In genomic region chr17:2059125-2059836, GRCh38 we compare ENCODE assay signal across 10 cellular contexts. TPM values are rescaled to one million over a fixed set of nuclear protein-coding genes. Genes with fewer than 3 reads are reported as not detected.
DNase-seq lines count a peak whose midpoint lies in the region; ATAC-seq and TF ChIP-seq lines count a peak whose summit lies in the region.
"Had no signal": no experiment of that assay in that cellular context is flagged by ENCODE, and none has a peak within 500 bp of the region (broad histone marks: within the 10 kb centered on the region; RNA-seq: fewer than 3 reads in every experiment).

No MANE protein-coding gene starts in this region.

- CTCF ChIA-PET in activated naive CD4-positive, alpha-beta T cell treated with anti-CD3 and anti-CD28 coated beads, Interleukin-2, amount 10 ng/mL, durations not matched to agents 7 days and 5 days (lab: Charles Lee): interaction anchor here (0.6 to 7.5 kb wide), 16 partner anchors 8 to 357 kb away, joined by 3 to 147 read pairs (median 5); no protein-coding TSS in a partner anchor

- H3K4me3 Mint-ChIP-seq in activated naive CD4-positive, alpha-beta T cell treated with anti-CD3 and anti-CD28 coated beads, Interleukin-2, amount 10 ng/mL, durations not matched to agents 7 days and 5 days: peak overlapping the region; percentile 64
- H3K4me3 Mint-ChIP-seq in activated naive CD8-positive, alpha-beta T cell treated with anti-CD3 and anti-CD28 coated beads for 36 hours: peak overlapping the region; percentile 57

- peaks cover 17% of the 10 kb centered on the region for H3K27me3 ChIP-seq in lower lobe of right lung (ENCODE audit: low read depth)
- H3K27me3 ChIP-seq in transverse colon: peaks cover 40% of the 10 kb centered on the region

- TF ChIP-seq CTCF in lower lobe of right lung (IDR thresholded peaks at IDR 0.05): no peak
- no peak for TF ChIP-seq CTCF in transverse colon (IDR thresholded peaks at IDR 0.05)

- TF ChIP-seq POLR2A in transverse colon (IDR thresholded peaks at IDR 0.05): no peak

- in situ Hi-C loops in transverse colon (cut with MboI; ENCODE audit: low pct_ligation_motif_present in 1 of 4, low pct_unique_long_range_greater_than_20kb in 1 of 4, low sequenced_read_pairs in 3 of 4): loop anchor here in 1 of 4 donors (25.0 kb wide), 1 partner anchor 103 kb away; no protein-coding TSS in a partner anchor

- peaks cover 38% of the 10 kb centered on the region for H3K4me1 Mint-ChIP-seq in activated naive CD4-positive, alpha-beta T cell treated with anti-CD3 and anti-CD28 coated beads, Interleukin-2, amount 10 ng/mL, durations not matched to agents 7 days and 5 days
- peaks cover 16% of the 10 kb centered on the region for H3K4me1 Mint-ChIP-seq in activated naive CD8-positive, alpha-beta T cell treated with anti-CD3 and anti-CD28 coated beads for 36 hours

- peaks cover 24% of the 10 kb centered on the region for H3K27me3 Mint-ChIP-seq in activated naive CD4-positive, alpha-beta T cell treated with anti-CD3 and anti-CD28 coated beads, Interleukin-2, amount 10 ng/mL, durations not matched to agents 7 days and 5 days
- H3K27me3 Mint-ChIP-seq in activated naive CD8-positive, alpha-beta T cell treated with anti-CD3 and anti-CD28 coated beads for 36 hours: peaks cover 3% of the 10 kb centered on the region

- peak overlapping the region; percentile 67 for H3K27ac Mint-ChIP-seq in activated naive CD4-positive, alpha-beta T cell treated with anti-CD3 and anti-CD28 coated beads, Interleukin-2, amount 10 ng/mL, durations not matched to agents 7 days and 5 days
- H3K27ac Mint-ChIP-seq in activated naive CD8-positive, alpha-beta T cell treated with anti-CD3 and anti-CD28 coated beads for 36 hours: no peak overlapping the region

- peaks cover 36% of the 10 kb centered on the region for H3K36me3 ChIP-seq in lower lobe of right lung
- H3K36me3 ChIP-seq in transverse colon: peaks cover 0 to 4% (median 0%) of the 10 kb centered on the region in 4 donors

- H3K9me3 ChIP-seq in lower lobe of right lung (no peaks in the 10 kb centered on the region), transverse colon (no peaks in the 10 kb centered on the region)

- H3K9me3 Mint-ChIP-seq in activated naive CD4-positive, alpha-beta T cell treated with anti-CD3 and anti-CD28 coated beads, Interleukin-2, amount 10 ng/mL, durations not matched to agents 7 days and 5 days: no peaks in the 10 kb centered on the region
- H3K9me3 Mint-ChIP-seq in activated naive CD8-positive, alpha-beta T cell treated with anti-CD3 and anti-CD28 coated beads for 36 hours: no peaks in the 10 kb centered on the region

- TF ChIP-seq EP300 in transverse colon (IDR thresholded peaks at IDR 0.05; ENCODE audit: low read depth): no peak

- H3K4me1 ChIP-seq in lower lobe of right lung (peaks cover 79% of the 10 kb centered on the region), transverse colon (peaks cover 18 to 88% (median 65%) of the 10 kb centered on the region in 4 donors)

- 34% methylated on average over 35 of the region's 36 CpGs; no CpG with 5 or more reads in 1 of the 2 donors for WGBS in transverse colon (ENCODE audit: low coverage in 1 of 2), 2 donors

- H3K4me3 ChIP-seq in lower lobe of right lung (peak overlapping the region; percentile 44), transverse colon (peak overlapping the region in 2 of 4 donors; percentile 49 to 65)

- H3K27ac ChIP-seq in lower lobe of right lung (peak overlapping the region; percentile 87), transverse colon (peak overlapping the region; percentile 85 to 92 (median 90))
- H3K27ac ChIP-seq: epithelial cell of prostate, VCaP had no signal

- no peak for DNase-seq in activated naive CD4-positive, alpha-beta T cell treated with anti-CD3 and anti-CD28 coated beads, Interleukin-2, amount 10 ng/mL, durations not matched to agents 7 days and 5 days
- DNase-seq in activated naive CD4-positive, alpha-beta T cell (lab: John Stamatoyannopoulos, UW): no peak
- no peak for DNase-seq in activated naive CD8-positive, alpha-beta T cell treated with anti-CD3 and anti-CD28 coated beads for 36 hours
- DNase-seq in lower lobe of right lung (peak; percentile 68), transverse colon (no peak)

- intact Hi-C loops in lower lobe of right lung (cut with DNase I): loop anchor here (5.0 kb wide), 1 partner anchor 183 kb away; no protein-coding TSS in a partner anchor
- intact Hi-C loops in transverse colon (cut with DNase I; ENCODE audit: low total_unique reads): loop anchor here (10.0 kb wide), 1 partner anchor 116 kb away; no protein-coding TSS in a partner anchor

- ATAC-seq in lower lobe of right lung (peak in 1 of 2 donors; percentile 5), HG03520 (IDR thresholded peaks at IDR 0.05; ENCODE audit: unreplicated experiment) (no peak), HG02840 (IDR thresholded peaks at IDR 0.05; ENCODE audit: low FRiP score, unreplicated experiment) (no peak), GM21717 (IDR thresholded peaks at IDR 0.05; ENCODE audit: unreplicated experiment) (no peak)

- peaks cover 43% of the 10 kb centered on the region for H3K36me3 Mint-ChIP-seq in activated naive CD4-positive, alpha-beta T cell treated with anti-CD3 and anti-CD28 coated beads, Interleukin-2, amount 10 ng/mL, durations not matched to agents 7 days and 5 days
- H3K36me3 Mint-ChIP-seq in activated naive CD8-positive, alpha-beta T cell treated with anti-CD3 and anti-CD28 coated beads for 36 hours: peaks cover 46% of the 10 kb centered on the region

RNA-seq across cellular contexts. Expression of gene HIC1, which starts 4.4 kb away (rescaled TPM):
- 10 to 100 TPM; 36.7 to 37.8 TPM for total RNA-seq in activated naive CD8-positive, alpha-beta T cell treated with anti-CD3 and anti-CD28 coated beads for 36 hours
- total RNA-seq in lower lobe of right lung (20.6 TPM), transverse colon (10 to 100 TPM in 2 of 4 donors, 1 to 10 TPM in 2; 9.1 to 32.5 (median 14.7) TPM)

RNA-seq across cellular contexts. Expression of gene OVCA2, which starts 17.5 kb away (rescaled TPM):
- 10 to 100 TPM; 38.4 to 39.0 TPM for total RNA-seq in activated naive CD8-positive, alpha-beta T cell treated with anti-CD3 and anti-CD28 coated beads for 36 hours
- total RNA-seq in lower lobe of right lung (20.3 TPM), transverse colon (10 to 100 TPM in 3 of 4 donors, 1 to 10 TPM in 1; 5.4 to 73.3 (median 36.9) TPM)

RNA-seq across cellular contexts. Expression of gene DPH1, which starts 29.3 kb away (rescaled TPM):
- 10 to 100 TPM; 34.7 to 35.3 TPM for total RNA-seq in activated naive CD8-positive, alpha-beta T cell treated with anti-CD3 and anti-CD28 coated beads for 36 hours
- total RNA-seq in lower lobe of right lung: 38.0 TPM
- 10 to 100 TPM; 32.4 to 88.8 (median 58.9) TPM for total RNA-seq in transverse colon

RNA-seq across cellular contexts. Expression of gene RTN4RL1, which starts 34.1 kb away (rescaled TPM):
- under 1 TPM; 0.64 to 0.80 TPM for total RNA-seq in activated naive CD8-positive, alpha-beta T cell treated with anti-CD3 and anti-CD28 coated beads for 36 hours
- total RNA-seq in lower lobe of right lung (5.8 TPM), transverse colon (under 1 TPM in 3 of 4 donors, not detected in 1; 0.27 to 0.60 (median 0.48) TPM)
